ENCODE assay signal across 8 cellular contexts in the genomic region with DNA sequence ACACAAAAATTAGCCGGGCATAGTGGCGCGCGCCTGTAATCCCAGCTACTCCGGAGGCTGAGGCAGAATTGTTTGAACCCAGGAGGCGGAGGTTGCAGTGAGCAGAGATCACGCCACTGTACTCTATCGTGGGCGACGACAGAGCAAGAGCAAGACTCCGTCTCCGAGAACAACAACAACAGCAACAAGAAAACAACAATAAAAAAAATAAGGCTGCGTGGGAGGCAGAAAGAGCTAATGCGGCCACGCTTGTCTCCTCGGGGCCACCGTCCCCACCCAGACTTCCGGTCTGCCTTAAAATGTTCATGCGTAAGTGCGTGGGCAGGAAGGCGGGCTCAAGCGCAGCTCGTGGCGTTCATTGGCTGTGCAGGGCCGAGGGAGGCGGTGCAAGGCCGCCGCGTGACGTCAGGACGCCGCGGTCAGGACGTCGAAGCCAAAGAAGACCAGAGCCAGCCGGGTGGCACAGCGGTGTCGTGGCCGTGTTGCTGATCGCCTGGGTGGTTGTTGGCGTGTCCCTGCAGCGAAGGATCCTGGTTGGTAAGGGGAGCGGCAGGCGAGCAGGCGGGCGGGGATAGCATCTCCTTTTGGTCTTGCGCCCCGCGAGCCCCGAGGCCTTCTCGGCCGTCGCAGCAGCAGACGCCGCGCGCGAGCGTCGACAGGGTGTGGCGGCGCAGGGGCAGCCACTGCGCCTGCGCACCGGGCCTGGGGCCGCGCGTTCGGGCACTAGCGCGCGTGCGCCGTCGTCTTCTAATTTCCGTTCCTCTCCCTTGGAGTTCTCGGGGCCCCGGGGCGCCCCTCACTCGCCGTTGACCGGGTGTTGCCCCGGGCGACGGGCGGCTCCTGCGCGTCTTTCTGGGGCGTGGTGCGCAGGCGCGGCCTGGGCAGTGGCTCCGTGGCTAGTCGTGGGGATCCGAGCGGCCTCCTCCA. TPM values are rescaled to one million over a fixed set of nuclear protein-coding genes. Genes with fewer than 3 reads are reported as not detected.
DNase-seq lines count a peak whose midpoint lies in the region; ATAC-seq and TF ChIP-seq lines count a peak whose summit lies in the region.

A gene (plus strand): TSS at position 426 of the 927 bp plus-strand sequence. CDS start 2,146 bp downstream, outside the sequence.

- no peaks in the 10 kb centered on the region for H3K27me3 Mint-ChIP-seq in activated CD4-positive, alpha-beta T cell treated with anti-CD3 and anti-CD28 coated beads, Interleukin-2, amount 10 ng/mL, durations not matched to agents 7 days and 5 days

- peaks cover 41% of the 10 kb centered on the region for H3K4me1 ChIP-seq in BLaER1
- H3K4me1 ChIP-seq in left lung = peaks cover 30 to 48% of the 10 kb centered on the region in 2 donors

- peak within 1 kb of the TSS; percentile 95 for H3K4me3 Mint-ChIP-seq in activated CD4-positive, alpha-beta T cell treated with anti-CD3 and anti-CD28 coated beads, Interleukin-2, amount 10 ng/mL, durations not matched to agents 7 days and 5 days

- peaks cover 52% of the 10 kb centered on the region for H3K36me3 Mint-ChIP-seq in activated CD4-positive, alpha-beta T cell treated with anti-CD3 and anti-CD28 coated beads, Interleukin-2, amount 10 ng/mL, durations not matched to agents 7 days and 5 days (ENCODE audit: low read depth)

- H3K36me3 ChIP-seq in BLaER1 (peaks cover 59% of the 10 kb centered on the region), left lung (peaks cover 0 to 53% of the 10 kb centered on the region in 2 donors)

- CTCF ChIA-PET in activated CD4-positive, alpha-beta T cell treated with anti-CD3 and anti-CD28 coated beads, Interleukin-2, amount 10 ng/mL, durations not matched to agents 7 days and 5 days (lab: Charles Lee) = interaction anchor here (0.6 to 1.2 kb wide), 4 partner anchors 9 to 1253 kb away, joined by 3 to 9 read pairs (median 3); a partner anchor contains a TSS

- POLR2A ChIA-PET in activated CD4-positive, alpha-beta T cell treated with anti-CD3 and anti-CD28 coated beads, Interleukin-2, amount 10 ng/mL, durations not matched to agents 7 days and 5 days (lab: Charles Lee) = interaction anchor here (0.6 to 1.3 kb wide), 6 partner anchors 10 to 210 kb away, joined by 3 to 12 read pairs (median 4); a partner anchor contains a TSS

- H3K27me3 ChIP-seq in BLaER1 = no peaks in the 10 kb centered on the region
- H3K27me3 ChIP-seq in left lung = no peaks in the 10 kb centered on the region

- peak within 1 kb of the TSS; percentile 99 for H3K27ac Mint-ChIP-seq in activated CD4-positive, alpha-beta T cell treated with anti-CD3 and anti-CD28 coated beads, Interleukin-2, amount 10 ng/mL, durations not matched to agents 7 days and 5 days

- H3K9ac ChIP-seq in BLaER1 = peak within 1 kb of the TSS; percentile 95

- H3K9me3 ChIP-seq in BLaER1 = no peaks in the 10 kb centered on the region
- H3K9me3 ChIP-seq in left lung = no peaks in the 10 kb centered on the region

- intact Hi-C loops in left lung (cut with DNase I) = no loop called here

- H3K4me3 ChIP-seq in BLaER1 (peak within 1 kb of the TSS; percentile 91), left lung (peak within 1 kb of the TSS; percentile 94 to 97)

- TF ChIP-seq CTCF in left lung (IDR thresholded peaks at IDR 0.05) = no peak

- peaks cover 48% of the 10 kb centered on the region for H4K20me1 ChIP-seq in BLaER1

- peak; percentile 98 for DNase-seq in NCI-H69 (lab: John Stamatoyannopoulos, UW)
- peak; percentile 97 for DNase-seq in activated CD4-positive, alpha-beta T cell treated with anti-CD3 and anti-CD28 coated beads, Interleukin-2, amount 10 ng/mL, durations not matched to agents 7 days and 5 days
- peak; percentile 98 for DNase-seq in dedifferentiated amniotic fluid mesenchymal stem cell (ENCODE audit: extremely low spot score)
- peak; percentile 97 to 98 for DNase-seq in left lung
- DNase-seq in stimulated activated CD4-positive, alpha-beta T cell treated with anti-CD3 and anti-CD28 coated beads, Interleukin-2, amount 100 ng/mL, for 48 hours = peak; percentile 93 to 95

- no peaks in the 10 kb centered on the region for H3K9me3 Mint-ChIP-seq in activated CD4-positive, alpha-beta T cell treated with anti-CD3 and anti-CD28 coated beads, Interleukin-2, amount 10 ng/mL, durations not matched to agents 7 days and 5 days

- peaks cover 44% of the 10 kb centered on the region for H3K4me1 Mint-ChIP-seq in activated CD4-positive, alpha-beta T cell treated with anti-CD3 and anti-CD28 coated beads, Interleukin-2, amount 10 ng/mL, durations not matched to agents 7 days and 5 days

- H3K4me2 ChIP-seq in BLaER1 = peak within 1 kb of the TSS; percentile 99

- ATAC-seq in GM19328 (IDR thresholded peaks at IDR 0.05; ENCODE audit: unreplicated experiment) (peak; percentile 92), HG03520 (IDR thresholded peaks at IDR 0.05; ENCODE audit: unreplicated experiment) (peak; percentile 81), left lung (peak; percentile 96)

- H3K27ac ChIP-seq in BLaER1 (peak within 1 kb of the TSS; percentile 92), left lung (peak within 1 kb of the TSS; percentile 96 to 99)

RNA-seq across cellular contexts. Expression of the gene that starts here (rescaled TPM):
- 100 to 1,000 TPM; 245 to 248 TPM for total RNA-seq in activated CD4-positive, alpha-beta T cell treated with anti-CD3 and anti-CD28 coated beads, Interleukin-2, amount 10 ng/mL, durations not matched to agents 7 days and 5 days
- total RNA-seq in left lung = 100 to 1,000 TPM; 138 to 144 TPM

Comparison
In these comparisons a context has a peak if more than half of its experiments do, and no peak if none do; other contexts are left out.
1. Peak in every context shown above with its lines: DNase-seq, ATAC-seq, H3K4me3 ChIP-seq and H3K27ac ChIP-seq.